ENCODE assay signal across 1 cellular context in the genomic region with DNA sequence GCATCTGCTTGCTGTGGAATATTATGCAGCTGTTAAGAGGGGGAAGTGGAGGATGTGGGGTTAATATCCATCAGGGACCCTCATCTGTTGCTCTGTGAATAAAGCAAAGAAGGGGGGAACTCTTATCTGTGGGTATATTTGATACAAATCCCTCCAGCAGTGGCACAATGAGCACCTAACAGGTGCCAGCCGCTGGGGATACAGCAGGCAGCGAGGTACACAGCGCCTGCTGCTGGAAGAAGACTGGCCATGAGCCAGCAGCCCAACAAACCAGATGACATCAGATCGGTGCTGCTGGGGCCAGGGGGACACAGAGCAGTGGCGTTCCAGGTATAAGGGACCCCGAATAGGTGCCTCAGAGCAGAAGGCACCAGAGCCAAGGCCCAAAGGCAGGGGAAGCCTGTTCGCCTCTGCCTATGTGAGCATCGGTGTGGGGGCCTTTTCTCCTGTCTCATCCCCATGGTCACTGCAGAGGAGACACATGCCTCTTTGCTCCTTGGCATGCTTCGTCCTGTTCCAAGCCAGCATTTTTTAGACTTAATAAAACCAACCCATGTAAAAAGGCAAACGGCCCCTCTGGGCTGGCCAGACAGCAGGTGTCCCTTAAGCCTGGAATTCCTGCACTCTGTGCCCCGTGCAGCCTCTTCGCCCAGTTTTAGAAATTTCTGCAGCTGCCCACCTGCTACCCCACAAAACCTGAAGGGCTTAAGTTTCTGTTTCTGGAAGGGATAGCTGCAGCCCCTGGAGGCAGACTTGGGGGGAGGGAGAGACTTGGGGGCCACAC.
TF ChIP-seq lines count a peak whose summit lies in the region.

No MANE protein-coding gene starts in this region.

TF ChIP-seq in K562, 482 proteins besides CTCF, POLR2A, EP300 and RAD21:
- TF ChIP-seq ZNF146 (CRISPR knock-in tag; IDR thresholded peaks at IDR 0.05; ENCODE audit: unreplicated experiment), result peak; percentile 89
- TF ChIP-seq NFIC (IDR thresholded peaks at IDR 0.05), result peak; percentile 52
- TF ChIP-seq, protein P1, sequence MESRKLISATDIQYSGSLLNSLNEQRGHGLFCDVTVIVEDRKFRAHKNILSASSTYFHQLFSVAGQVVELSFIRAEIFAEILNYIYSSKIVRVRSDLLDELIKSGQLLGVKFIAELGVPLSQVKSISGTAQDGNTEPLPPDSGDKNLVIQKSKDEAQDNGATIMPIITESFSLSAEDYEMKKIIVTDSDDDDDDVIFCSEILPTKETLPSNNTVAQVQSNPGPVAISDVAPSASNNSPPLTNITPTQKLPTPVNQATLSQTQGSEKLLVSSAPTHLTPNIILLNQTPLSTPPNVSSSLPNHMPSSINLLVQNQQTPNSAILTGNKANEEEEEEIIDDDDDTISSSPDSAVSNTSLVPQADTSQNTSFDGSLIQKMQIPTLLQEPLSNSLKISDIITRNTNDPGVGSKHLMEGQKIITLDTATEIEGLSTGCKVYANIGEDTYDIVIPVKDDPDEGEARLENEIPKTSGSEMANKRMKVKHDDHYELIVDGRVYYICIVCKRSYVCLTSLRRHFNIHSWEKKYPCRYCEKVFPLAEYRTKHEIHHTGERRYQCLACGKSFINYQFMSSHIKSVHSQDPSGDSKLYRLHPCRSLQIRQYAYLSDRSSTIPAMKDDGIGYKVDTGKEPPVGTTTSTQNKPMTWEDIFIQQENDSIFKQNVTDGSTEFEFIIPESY (CRISPR knock-in tag; IDR thresholded peaks at IDR 0.05), result peak; percentile 67; the same call in 1 of the 2 replicates
- TF ChIP-seq RBM25 (IDR thresholded peaks at IDR 0.05; ENCODE audit: low read depth, low read length, severe bottlenecking), result no peak
